In genomic region chr11:64859542-64860414, GRCh38 we compare ENCODE assay signal across 8 cellular contexts.
DNase-seq lines count a peak whose midpoint lies in the region; ATAC-seq and TF ChIP-seq lines count a peak whose summit lies in the region.

No MANE protein-coding gene starts in this region.

- peaks cover 100% of the 10 kb centered on the region in 2 experiments for H3K4me1 ChIP-seq in neutrophil (ENCODE audit: control insufficient read depth in 1 of 2, insufficient read depth in 1 of 2, low read depth in 1 of 2, low read length in 1 of 2)

- peaks cover 56% of the 10 kb centered on the region for H3K36me3 ChIP-seq in neutrophil

- CTCF ChIA-PET in GM10248 (lab: Yijun Ruan, JAX): interaction anchor here (0.8 to 33.1 kb wide), 5 partner anchors 9 to 81 kb away, joined by 3 to 1137 read pairs (median 21); partner anchors contain the start of genes CDC42BPG, EHD1 and SF1

- DNase-seq in GM10248 (ENCODE audit: extremely low spot score): peak; percentile 89
- DNase-seq in GM20000 (ENCODE audit: low spot score): peak; percentile 93
- peak; percentile 77 for DNase-seq in activated CD8-positive, alpha-beta memory T cell treated with anti-CD3 and anti-CD28 coated beads, Interleukin-2, amount 50 U/mL, for 48 hours
- no peak for DNase-seq in NCI-H2196 (lab: John Stamatoyannopoulos, UW; ENCODE audit: unreplicated experiment)
- no peak for DNase-seq in NCI-H2227 (lab: John Stamatoyannopoulos, UW; ENCODE audit: unreplicated experiment)
- no peak for DNase-seq in AG08396 (ENCODE audit: low spot score)

- no peaks in the 10 kb centered on the region for H3K9me3 ChIP-seq in neutrophil

- H3K27ac ChIP-seq in neutrophil: peak overlapping the region; percentile 99

- peak overlapping the region; percentile 59 to 62 for H3K4me3 ChIP-seq in neutrophil (ENCODE audit: low read depth in 1 of 2, low read length in 1 of 2)

- H3K27me3 ChIP-seq in neutrophil: no peaks in the 10 kb centered on the region

- POLR2A ChIA-PET in GM10248 (lab: Yijun Ruan, JAX): interaction anchor here (0.9 to 13.1 kb wide), 7 partner anchors 9 to 275 kb away, joined by 3 to 225 read pairs (median 10); partner anchors contain the start of genes EHD1 and ZNHIT2

- no peak for TF ChIP-seq CTCF in GM10248 (IDR thresholded peaks at IDR 0.05; ENCODE audit: control extremely low read depth, extremely low read depth, low read depth, missing control alignments)
- TF ChIP-seq CTCF in GM20000 (IDR thresholded peaks at IDR 0.05; ENCODE audit: extremely low read depth, missing control alignments): no peak
- TF ChIP-seq CTCF in neutrophil (IDR thresholded peaks at IDR 0.05): no peak

- ATAC-seq in HG03558 (IDR thresholded peaks at IDR 0.05; ENCODE audit: extremely low read depth, unreplicated experiment): peak; percentile 48

Comparison
In these comparisons a context has a peak if more than half of its experiments do, and no peak if none do; other contexts are left out.
1. DNase-seq: peak in GM10248 (single experiment), GM20000 (single experiment) and activated CD8-positive, alpha-beta memory T cell treated with anti-CD3 and anti-CD28 coated beads, Interleukin-2, amount 50 U/mL, for 48 hours (single experiment); none in NCI-H2196 (single experiment), NCI-H2227 (single experiment) and AG08396 (single experiment).